39 cellular contexts compared by ENCODE assay signal in the genomic region with DNA sequence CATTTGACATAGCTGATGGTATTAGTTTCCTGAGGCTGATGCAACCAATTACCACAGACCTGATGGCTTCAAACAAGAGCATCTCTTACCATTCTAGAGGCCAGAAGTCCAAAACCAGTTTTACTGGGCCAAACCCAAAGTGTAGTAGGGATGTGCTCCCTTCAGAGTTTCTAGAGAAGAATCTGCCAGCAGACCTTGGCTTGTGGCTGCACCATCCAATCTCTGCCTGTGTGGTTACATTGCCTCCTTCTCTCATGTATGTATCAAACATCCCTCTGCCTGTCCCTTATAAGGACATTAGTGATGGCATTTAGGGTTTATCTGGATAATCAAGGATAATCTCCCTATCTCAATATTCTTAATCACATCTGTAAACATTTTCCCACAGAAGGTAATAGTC.
"Had no signal": no experiment of that assay in that cellular context is flagged by ENCODE, and none has a peak within 500 bp of the region (broad histone marks: within the 10 kb centered on the region; RNA-seq: fewer than 3 reads in every experiment).

No MANE protein-coding gene starts in this region.

- H3K27me3 ChIP-seq: adrenal gland, ascending aorta, body of pancreas, brain microvascular endothelial cell, breast epithelium, cardiac muscle cell had no signal

- H3K27ac Mint-ChIP-seq: activated naive CD4-positive, alpha-beta T cell treated with anti-CD3 and anti-CD28 coated beads for 36 hours; activated naive CD4-positive, alpha-beta T cell treated with anti-CD3 and anti-CD28 coated beads, Interleukin-2, amount 10 ng/mL, durations not matched to agents 7 days and 5 days; activated naive CD4-positive, alpha-beta T cell treated with anti-CD3 and anti-CD28 coated beads, Interleukin-2, amount 50 U/mL, for 24 hours; activated naive CD4-positive, alpha-beta T cell treated with anti-CD3 and anti-CD28 coated beads, Interleukin-2, amount 50 U/mL, for 72 hours; activated naive CD8-positive, alpha-beta T cell; activated naive CD8-positive, alpha-beta T cell treated with anti-CD3 and anti-CD28 coated beads for 36 hours; activated naive CD8-positive, alpha-beta T cell treated with anti-CD3 and anti-CD28 coated beads, Interleukin-2, amount 10 ng/mL, durations not matched to agents 7 days and 5 days; activated naive CD8-positive, alpha-beta T cell treated with anti-CD3 and anti-CD28 coated beads, Interleukin-2, amount 50 U/mL, for 24 hours; activated T-cell treated with anti-CD3 and anti-CD28 coated beads, Interleukin-2, amount 50 U/mL, for 24 hours; activated T-cell treated with anti-CD3 and anti-CD28 coated beads, Interleukin-2, amount 50 U/mL, for 72 hours; activated T-helper 1 cell treated with anti-CD3 and anti-CD28 coated beads, Interleukin-12 subunit alpha, Interleukin-12 subunit beta, Interleukin-2, Interleukin-4 antibody, amounts not matched to agents 30 ng/mL and 10 ng/mL and 1 ng/mL, durations not matched to agents 14 hours and 24 hours and 36 hours; activated T-helper 17 cell treated with anti-CD3 and anti-CD28 coated beads, Interleukin-2, amount 50 U/mL, for 72 hours; activated T-helper 2 cell treated with anti-CD3 and anti-CD28 coated beads, Interferon-gamma antibody, Interleukin-2, Interleukin-4, amounts not matched to agents 10 μg/mL and 5 μg/mL and 100 μg/mL, durations not matched to agents 14 hours and 24 hours and 36 hours; brain had no signal

- H3K9me3 Mint-ChIP-seq: activated naive CD4-positive, alpha-beta T cell treated with anti-CD3 and anti-CD28 coated beads, Interleukin-2, amount 50 U/mL, for 24 hours; activated naive CD8-positive, alpha-beta T cell treated with anti-CD3 and anti-CD28 coated beads for 36 hours; activated naive CD8-positive, alpha-beta T cell treated with anti-CD3 and anti-CD28 coated beads, Interleukin-2, amount 10 ng/mL, durations not matched to agents 7 days and 5 days; activated naive CD8-positive, alpha-beta T cell treated with anti-CD3 and anti-CD28 coated beads, Interleukin-2, amount 50 U/mL, for 24 hours; activated T-cell treated with anti-CD3 and anti-CD28 coated beads, Interleukin-2, amount 50 U/mL, for 24 hours; activated T-cell treated with anti-CD3 and anti-CD28 coated beads, Interleukin-2, amount 50 U/mL, for 4 hours; activated T-helper 17 cell treated with anti-CD3 and anti-CD28 coated beads, Interleukin-2, amount 50 U/mL, for 72 hours; activated T-helper 2 cell treated with anti-CD3 and anti-CD28 coated beads, Interferon-gamma antibody, Interleukin-2, Interleukin-4, amounts not matched to agents 10 μg/mL and 5 μg/mL and 100 μg/mL, durations not matched to agents 14 hours and 24 hours and 36 hours; central memory CD8-positive, alpha-beta T cell had no signal

- H3K36me3 Mint-ChIP-seq: activated naive CD8-positive, alpha-beta T cell treated with anti-CD3 and anti-CD28 coated beads, Interleukin-2, amount 10 ng/mL, durations not matched to agents 7 days and 5 days had no signal

- DNase-seq: activated effector memory CD4-positive, alpha-beta T cell treated with anti-CD3 and anti-CD28 coated beads, Interleukin-2, amount 50 U/mL, for 16 hours; activated effector memory CD4-positive, alpha-beta T cell treated with Interleukin-2 at 50 U/mL for 16 hours; activated gamma-delta T cell; activated gamma-delta T cell treated with Interleukin-2 at 50 U/mL for 16 hours; activated naive CD4-positive, alpha-beta T cell; activated naive CD4-positive, alpha-beta T cell treated with anti-CD3 and anti-CD28 coated beads for 36 hours; activated naive CD4-positive, alpha-beta T cell treated with anti-CD3 and anti-CD28 coated beads, Interleukin-2, amount 10 ng/mL, durations not matched to agents 7 days and 5 days; activated naive CD4-positive, alpha-beta T cell treated with anti-CD3 and anti-CD28 coated beads, Interleukin-2, amount 50 U/mL, for 16 hours; activated naive CD4-positive, alpha-beta T cell treated with Interleukin-2 at 50 U/mL for 16 hours; activated naive CD8-positive, alpha-beta T cell treated with anti-CD3 and anti-CD28 coated beads for 36 hours; activated naive CD8-positive, alpha-beta T cell treated with anti-CD3 and anti-CD28 coated beads, Interleukin-2, amount 10 ng/mL, durations not matched to agents 7 days and 5 days; activated naive CD8-positive, alpha-beta T cell treated with anti-CD3 and anti-CD28 coated beads, Interleukin-2, amount 50 U/mL, for 24 hours; activated T-cell treated with anti-CD3 and anti-CD28 coated beads, Interleukin-2, amount 50 U/mL, for 1 hour; activated T-cell treated with anti-CD3 and anti-CD28 coated beads, Interleukin-2, amount 50 U/mL, for 24 hours; activated T-cell treated with anti-CD3 and anti-CD28 coated beads, Interleukin-2, amount 50 U/mL, for 4 hours; activated T-cell treated with anti-CD3 and anti-CD28 coated beads, Interleukin-2, amount 50 U/mL, for 48 hours; activated T-cell treated with anti-CD3 and anti-CD28 coated beads, Interleukin-2, amount 50 U/mL, for 72 hours; adrenal gland; amniotic stem cell; amygdala; anterior cingulate cortex; aorta; body of pancreas; brain microvascular endothelial cell; central memory CD4-positive, alpha-beta T cell; cerebellar nuclear complex had no signal

- H3K27me3 Mint-ChIP-seq: activated naive CD4-positive, alpha-beta T cell treated with anti-CD3 and anti-CD28 coated beads, Interleukin-2, amount 10 ng/mL, durations not matched to agents 7 days and 5 days; activated naive CD4-positive, alpha-beta T cell treated with anti-CD3 and anti-CD28 coated beads, Interleukin-2, amount 50 U/mL, for 24 hours; activated naive CD8-positive, alpha-beta T cell; activated naive CD8-positive, alpha-beta T cell treated with anti-CD3 and anti-CD28 coated beads for 36 hours; activated naive CD8-positive, alpha-beta T cell treated with anti-CD3 and anti-CD28 coated beads, Interleukin-2, amount 10 ng/mL, durations not matched to agents 7 days and 5 days; activated naive CD8-positive, alpha-beta T cell treated with anti-CD3 and anti-CD28 coated beads, Interleukin-2, amount 50 U/mL, for 24 hours; activated T-cell treated with anti-CD3 and anti-CD28 coated beads, Interleukin-2, amount 50 U/mL, for 24 hours; activated T-helper 17 cell treated with anti-CD3 and anti-CD28 coated beads, Interleukin-2, amount 50 U/mL, for 72 hours; central memory CD8-positive, alpha-beta T cell had no signal

- H3K4me1 ChIP-seq: ascending aorta, breast epithelium had no signal

- ATAC-seq: activated naive CD8-positive, alpha-beta T cell treated with anti-CD3 and anti-CD28 coated beads, Interleukin-2, amount 50 U/mL, for 24 hours; activated T-cell treated with anti-CD3 and anti-CD28 coated beads, Interleukin-2, amount 50 U/mL, for 4 hours; activated T-cell treated with anti-CD3 and anti-CD28 coated beads, Interleukin-2, amount 50 U/mL, for 72 hours; activated T-helper 17 cell treated with anti-CD3 and anti-CD28 coated beads, Interleukin-2, amount 50 U/mL, for 72 hours; body of pancreas had no signal

- H3K9me3 ChIP-seq: adrenal gland, ascending aorta, body of pancreas, breast epithelium had no signal

- H3K36me3 ChIP-seq: adrenal gland, ascending aorta, brain microvascular endothelial cell, breast epithelium, cardiac muscle cell had no signal

- H3K4me3 Mint-ChIP-seq: activated naive CD4-positive, alpha-beta T cell treated with anti-CD3 and anti-CD28 coated beads for 36 hours; activated naive CD4-positive, alpha-beta T cell treated with anti-CD3 and anti-CD28 coated beads, Interleukin-2, amount 10 ng/mL, durations not matched to agents 7 days and 5 days; activated naive CD4-positive, alpha-beta T cell treated with anti-CD3 and anti-CD28 coated beads, Interleukin-2, amount 50 U/mL, for 24 hours; activated naive CD8-positive, alpha-beta T cell; activated naive CD8-positive, alpha-beta T cell treated with anti-CD3 and anti-CD28 coated beads for 36 hours; activated naive CD8-positive, alpha-beta T cell treated with anti-CD3 and anti-CD28 coated beads, Interleukin-2, amount 10 ng/mL, durations not matched to agents 7 days and 5 days; activated naive CD8-positive, alpha-beta T cell treated with anti-CD3 and anti-CD28 coated beads, Interleukin-2, amount 50 U/mL, for 24 hours; activated T-cell treated with anti-CD3 and anti-CD28 coated beads, Interleukin-2, amount 50 U/mL, for 24 hours; activated T-cell treated with anti-CD3 and anti-CD28 coated beads, Interleukin-2, amount 50 U/mL, for 4 hours; activated T-cell treated with anti-CD3 and anti-CD28 coated beads, Interleukin-2, amount 50 U/mL, for 72 hours; activated T-helper 1 cell treated with anti-CD3 and anti-CD28 coated beads, Interleukin-12 subunit alpha, Interleukin-12 subunit beta, Interleukin-2, Interleukin-4 antibody, amounts not matched to agents 30 ng/mL and 10 ng/mL and 1 ng/mL, durations not matched to agents 14 hours and 24 hours and 36 hours; activated T-helper 17 cell treated with anti-CD3 and anti-CD28 coated beads, Interleukin-2, amount 50 U/mL, for 72 hours; brain; central memory CD8-positive, alpha-beta T cell had no signal

- H3K4me3 ChIP-seq: adrenal gland, ascending aorta, body of pancreas, breast epithelium, cardiac muscle cell had no signal

- H3K27ac ChIP-seq: adrenal gland, ascending aorta, body of pancreas, brain microvascular endothelial cell, breast epithelium, cardiac muscle cell had no signal

- FAIRE-seq: astrocyte, bronchial epithelial cell had no signal
